ENCODE assay signal across 8 cellular contexts in the genomic region with DNA sequence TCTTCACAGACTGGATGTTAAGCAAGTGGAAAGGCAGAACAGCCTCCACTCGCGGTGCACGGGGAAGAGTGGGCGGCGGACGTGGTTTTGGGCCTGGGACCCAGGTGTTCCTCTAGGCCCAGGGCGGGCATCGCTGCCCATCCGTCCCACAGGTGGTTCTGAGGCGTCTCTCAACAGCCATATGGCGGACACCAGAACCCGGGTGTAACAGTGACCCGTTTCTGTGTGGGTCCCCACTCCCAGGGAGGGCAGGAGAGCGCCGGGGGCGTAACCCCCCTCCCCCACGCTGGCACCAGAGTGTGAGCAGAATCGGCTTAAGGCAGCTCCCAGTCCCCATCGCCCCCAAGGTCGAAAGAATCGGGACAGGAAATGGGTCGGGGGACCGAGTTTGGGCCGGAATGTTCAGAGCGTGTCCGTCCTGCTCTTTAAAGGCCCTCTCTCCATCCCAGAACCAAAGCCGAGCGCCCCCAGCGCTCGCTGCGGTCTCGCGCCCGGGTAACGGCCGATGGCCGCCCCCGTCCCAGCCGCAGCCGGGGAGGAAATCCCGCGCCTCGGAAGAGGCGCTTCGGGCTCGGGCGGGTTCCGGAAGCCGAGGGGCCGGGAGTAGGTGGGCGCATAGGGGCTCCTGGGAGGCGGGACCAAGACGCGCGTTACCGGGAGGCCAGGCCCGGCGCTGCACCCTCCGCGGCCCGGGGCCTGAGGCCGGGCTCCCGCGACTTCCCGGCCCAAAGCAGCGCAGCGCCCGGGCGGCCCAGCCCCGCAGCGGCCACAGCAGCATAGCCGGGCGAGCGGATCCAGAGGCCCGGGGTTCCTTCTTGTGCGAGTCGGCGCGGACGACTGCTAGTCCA. TPM values are rescaled to one million over a fixed set of nuclear protein-coding genes. Genes with fewer than 3 reads are reported as not detected.
DNase-seq lines count a peak whose midpoint lies in the region; ATAC-seq and TF ChIP-seq lines count a peak whose summit lies in the region.

Gene TK2, minus strand, starts transcription at position 839 of the 848 bp plus-strand sequence. Its CDS starts 61 bp downstream, at position 778.

- H3K9me3 ChIP-seq in AG04450 (ENCODE audit: control insufficient read depth, insufficient read depth, low read length) (no peaks in the 10 kb centered on the region; the same call in 1 of the 2 replicates), endodermal cell (ENCODE audit: control insufficient read depth, low read length) (no peaks in the 10 kb centered on the region)

- H3K36me3 ChIP-seq in endodermal cell (ENCODE audit: control insufficient read depth, insufficient read depth, low read length) = no peaks in the 10 kb centered on the region

- CTCF ChIA-PET in AG04450 (lab: Charles Lee) = no interaction called here

- H3K9me3 Mint-ChIP-seq in endodermal cell (peaks cover 4% of the 10 kb centered on the region), memory B cell (no peaks in the 10 kb centered on the region)

- peak within 1 kb of the TSS; percentile 65 for H3K9ac ChIP-seq in endodermal cell (ENCODE audit: extremely low read depth, low read length, poor library complexity, severe bottlenecking)

- H3K4me1 Mint-ChIP-seq in endodermal cell (peaks cover 22% of the 10 kb centered on the region), memory B cell (peaks cover 62% of the 10 kb centered on the region)

- POLR2A ChIA-PET in AG04450 (lab: Yijun Ruan, JAX) = no interaction called here

- H3K27me3 Mint-ChIP-seq in endodermal cell (ENCODE audit: insufficient read depth) = peaks cover 12% of the 10 kb centered on the region
- H3K27me3 Mint-ChIP-seq in memory B cell = no peaks in the 10 kb centered on the region

- no peaks in the 10 kb centered on the region for H3K36me3 Mint-ChIP-seq in endodermal cell (ENCODE audit: low read depth)
- H3K36me3 Mint-ChIP-seq in memory B cell = peaks cover 2% of the 10 kb centered on the region

- H3K27ac Mint-ChIP-seq in endodermal cell (peak within 1 kb of the TSS; percentile 84), memory B cell (peak within 1 kb of the TSS; percentile 23)

- peak; percentile 43 for DNase-seq in AG04450 (ENCODE audit: low read depth, low spot score)
- peak; percentile 14 for DNase-seq in GM19240 (ENCODE audit: insufficient read length, low spot score)
- peak; percentile 37 for DNase-seq in NCI-H460 (ENCODE audit: extremely low read depth, low read depth)
- peak; percentile 88 for DNase-seq in activated CD8-positive, alpha-beta memory T cell treated with anti-CD3 and anti-CD28 coated beads, Interleukin-2, amount 50 U/mL, for 48 hours
- DNase-seq in endodermal cell = peak; percentile 88
- DNase-seq in memory B cell (ENCODE audit: low spot score in 2 of 2) = peak; percentile 47 to 58
- peak; percentile 36 to 59 (median 41) for DNase-seq in stimulated activated CD4-positive, alpha-beta T cell treated with anti-CD3 and anti-CD28 coated beads, TNF-alpha, amount 100 ng/mL, for 4 hours (ENCODE audit: low read depth in 3 of 3)

- peak; percentile 38 for ATAC-seq in memory B cell (ENCODE audit: low read depth)
- ATAC-seq in HG02973 (IDR thresholded peaks at IDR 0.05; ENCODE audit: unreplicated experiment) = no peak

- H3K4me3 Mint-ChIP-seq in endodermal cell (peak within 1 kb of the TSS; percentile 60), memory B cell (peak within 1 kb of the TSS; percentile 77)

- peaks cover 4% of the 10 kb centered on the region for H3K4me1 ChIP-seq in endodermal cell (ENCODE audit: control insufficient read depth, insufficient read depth, low read length)

- no peaks in the 10 kb centered on the region for H3K27me3 ChIP-seq in AG04450 (ENCODE audit: control insufficient read depth, insufficient read depth, low read length)
- no peaks in the 10 kb centered on the region for H3K27me3 ChIP-seq in endodermal cell (ENCODE audit: control insufficient read depth, insufficient read depth, low read length, poor library complexity, severe bottlenecking)

- TF ChIP-seq CTCF in AG04450 (IDR thresholded peaks at IDR 0.05; ENCODE audit: low read depth, low read length) (peak; percentile 20; the same call in 1 of the 2 replicates), endodermal cell (conservative IDR thresholded peaks at IDR 0.05) (peak; percentile 39)

- H3K27ac ChIP-seq in AG04450 (ENCODE audit: low read depth, low read length) (peak within 1 kb of the TSS; percentile 83), endodermal cell (ENCODE audit: low read depth, low read length) (peak within 1 kb of the TSS; percentile 53)

- H3K4me3 ChIP-seq in AG04450 (ENCODE audit: low read depth, low read length) = peak within 1 kb of the TSS; percentile 80
- H3K4me3 ChIP-seq in endodermal cell (ENCODE audit: low read length) = peak within 1 kb of the TSS; percentile 73

- WGBS in endodermal cell (ENCODE audit: insufficient coverage in 1 of 2, insufficient read length in 1 of 2), 2 experiments = 14 to 15% methylated on average over 30 to 80 of the region's 80 CpGs

RNA-seq across cellular contexts. Expression of gene TK2, which starts in this region (rescaled TPM):
- polyA plus RNA-seq in AG04450 (2011; rRNA removed) = 33.3 and 34.2 TPM in 2 replicates
- polyA minus RNA-seq in AG04450 (2011; rRNA and poly(A)+ RNA removed) = 41.1 and 42.9 TPM in 2 replicates
- 18.0 and 25.0 TPM in 2 replicates for total RNA-seq in NCI-H460 (2014; rRNA removed; shearing (Covaris generic))
- 24.1 and 35.2 TPM in 2 replicates for polyA plus RNA-seq in NCI-H460 (2014; cell fraction: nucleus; rRNA removed)
- 10 to 100 TPM in 1 of 2 donors, 1 to 10 TPM in 1; 7.9 to 11.5 TPM for total RNA-seq in endodermal cell
- polyA plus RNA-seq in endodermal cell (2013, experiment 1 of 2) = 11.3 TPM
- 10.2 TPM for polyA plus RNA-seq in endodermal cell (2013, experiment 2 of 2)

Comparison
In these comparisons a context has a peak if more than half of its experiments do, and no peak if none do; other contexts are left out.
1. DNase-seq: peak in every context shown above with its lines; median percentile 88 in activated CD8-positive, alpha-beta memory T cell treated with anti-CD3 and anti-CD28 coated beads, Interleukin-2, amount 50 U/mL, for 48 hours; 88 in endodermal cell; 52 in memory B cell; 43 in AG04450; 41 in stimulated activated CD4-positive, alpha-beta T cell treated with anti-CD3 and anti-CD28 coated beads, TNF-alpha, amount 100 ng/mL, for 4 hours; 37 in NCI-H460; 14 in GM19240.